Comparison of ENCODE assay signal across 28 cellular contexts in genomic region chr2:25356088-25356487, GRCh38.
"Had no signal": no experiment of that assay in that cellular context is flagged by ENCODE, and none has a peak within 500 bp of the region (broad histone marks: within the 10 kb centered on the region; RNA-seq: fewer than 3 reads in every experiment).

No MANE protein-coding gene starts in this region.

- H3K36me3 Mint-ChIP-seq: naive B cell; natural killer cell treated with Interleukin-12 subunit alpha and Interleukin-12 subunit beta and Interleukin-15 and Interleukin-18, amount 100 ng/mL, for 72 hours had no signal

- H3K27ac Mint-ChIP-seq: mesothelial cell of epicardium; natural killer cell treated with Interleukin-12 subunit alpha and Interleukin-12 subunit beta and Interleukin-15 and Interleukin-18, amount 100 ng/mL, for 72 hours; progenitor cell of endocrine pancreas; stimulated activated naive CD8-positive, alpha-beta T cell treated with anti-CD3 and anti-CD28 coated beads, Interleukin-15, Interleukin-2, amounts not matched to agents 100 ng/mL and 50 ng/mL, for 24 hours had no signal

- FAIRE-seq: keratinocyte had no signal

- H3K27ac ChIP-seq: left lung, lower lobe of right lung, neutrophil, ovary, right atrium auricular region, right lobe of liver, suprapubic skin, thoracic aorta, tibial artery, upper lobe of right lung, uterus had no signal

- H3K27me3 ChIP-seq: left lung, ovary, right atrium auricular region, right lobe of liver, suprapubic skin, upper lobe of right lung, uterus had no signal

- DNase-seq: hippocampal formation; kidney glomerular epithelial cell; left colon; left lung; mammary epithelial cell; mesenchymal stem cell; naive B cell; occipital lobe; ovary; right lobe of liver; stimulated activated CD4-positive, alpha-beta T cell treated with anti-CD3 and anti-CD28 coated beads, Interleukin-2, amount 100 ng/mL, for 24 hours; stimulated activated CD4-positive, alpha-beta T cell treated with anti-CD3 and anti-CD28 coated beads, Interleukin-4, amount 100 ng/mL, for 1 hour; stimulated activated naive CD4-positive, alpha-beta T cell; tibial artery; trophoblast cell; upper lobe of right lung; uterus had no signal

- H3K36me3 ChIP-seq: left lung, lower lobe of right lung, neutrophil, ovary, right atrium auricular region, right lobe of liver, suprapubic skin, thoracic aorta, tibial artery, upper lobe of right lung, uterus had no signal

- H3K4me3 ChIP-seq: left lung, lower lobe of right lung, ovary, right atrium auricular region, right lobe of liver, smooth muscle cell, suprapubic skin, thoracic aorta, tibial artery, upper lobe of right lung, uterus had no signal

- H3K4me1 Mint-ChIP-seq: naive B cell had no signal

- H3K4me2 ChIP-seq: smooth muscle cell had no signal

- H3K9me3 ChIP-seq: left lung, lower lobe of right lung, neutrophil, ovary, right atrium auricular region, right lobe of liver, suprapubic skin, thoracic aorta, tibial artery, upper lobe of right lung, uterus had no signal

- H3K9me3 Mint-ChIP-seq: naive B cell; natural killer cell treated with Interleukin-12 subunit alpha and Interleukin-12 subunit beta and Interleukin-15 and Interleukin-18, amount 100 ng/mL, for 72 hours; stimulated activated naive CD8-positive, alpha-beta T cell treated with anti-CD3 and anti-CD28 coated beads, Interleukin-15, Interleukin-2, amounts not matched to agents 100 ng/mL and 50 ng/mL, for 24 hours had no signal

- H3K4me3 Mint-ChIP-seq: mesothelial cell of epicardium; naive B cell; natural killer cell treated with Interleukin-12 subunit alpha and Interleukin-12 subunit beta and Interleukin-15 and Interleukin-18, amount 100 ng/mL, for 72 hours; stimulated activated naive CD8-positive, alpha-beta T cell treated with anti-CD3 and anti-CD28 coated beads, Interleukin-15, Interleukin-2, amounts not matched to agents 100 ng/mL and 50 ng/mL, for 24 hours had no signal

- H3K4me1 ChIP-seq: left lung, lower lobe of right lung, right atrium auricular region, right lobe of liver, suprapubic skin, tibial artery, upper lobe of right lung, uterus had no signal

- ATAC-seq: left colon; left lung; natural killer cell treated with Interleukin-12 subunit alpha and Interleukin-12 subunit beta and Interleukin-15 and Interleukin-18, amount 100 ng/mL, for 72 hours; upper lobe of right lung had no signal
